29 cellular contexts compared by ENCODE assay signal in genomic region chr3:76943058-76943457, GRCh38.
DNase-seq lines count a peak whose midpoint lies in the region; ATAC-seq, FAIRE-seq and TF ChIP-seq lines count a peak whose summit lies in the region.
"Had no signal": no experiment of that assay in that cellular context is flagged by ENCODE, and none has a peak within 500 bp of the region (broad histone marks: within the 10 kb centered on the region; RNA-seq: fewer than 3 reads in every experiment).

No MANE protein-coding gene starts in this region.

- H2AFZ ChIP-seq in H1 (ENCODE audit: low read length): no peak overlapping the region
- H2AFZ ChIP-seq: parathyroid adenoma had no signal

- no peak overlapping the region for H3K56ac ChIP-seq in H1 (replicated peaks; ENCODE audit: insufficient read length, low read depth, low read length)

- intact Hi-C loops in esophagus muscularis mucosa (cut with DNase I): no loop called here

- ATAC-seq in GM21786 (IDR thresholded peaks at IDR 0.05; ENCODE audit: unreplicated experiment): no peak
- ATAC-seq: HCT116, Panc1 had no signal

- no peaks in the 10 kb centered on the region for H4K20me1 ChIP-seq in H1 (replicated peaks in 1 of 2; ENCODE audit: control insufficient read depth in 1 of 2, insufficient read depth in 2 of 2, low read length in 2 of 2)

- DNase-seq in cardiac muscle cell (ENCODE audit: low read depth in 1 of 2, low spot score in 1 of 2): peak in 1 of 2 donors; percentile 71
- DNase-seq in right atrium auricular region (ENCODE audit: low spot score): no peak
- peak in 1 of 2 experiments; percentile 21 for DNase-seq in H1 (ENCODE audit: low read depth in 1 of 2, low spot score in 2 of 2)
- DNase-seq in kidney tubule cell (ENCODE audit: low spot score): peak; percentile 71
- DNase-seq in NOMO-1 (lab: John Stamatoyannopoulos, UW; ENCODE audit: unreplicated experiment in 2 of 2): no peak
- DNase-seq in NCI-H146 treated with DMSO at 0.1 percent for 48 hours (lab: John Stamatoyannopoulos, UW; ENCODE audit: unreplicated experiment): no peak
- DNase-seq in esophagus muscularis mucosa (ENCODE audit: extremely low spot score): no peak
- DNase-seq: 8988T; activated CD4-positive, alpha-beta T cell treated with anti-CD3 and anti-CD28 coated beads, Interleukin-2, amount 50 U/mL, for 48 hours; activated CD8-positive, alpha-beta memory T cell treated with anti-CD3 and anti-CD28 coated beads, Interleukin-2, amount 50 U/mL, for 4 hours; anterior cingulate cortex; CD4-positive, alpha-beta T cell; cerebellar nuclear complex; DMS153; GF-D8; head of caudate nucleus; NCI-H146; NCI-H510A treated with DMSO at 0.1 percent for 48 hours; nephron progenitor cell; NK-92 treated with Interleukin-12 subunit alpha and Interleukin-12 subunit beta, amount 100 ng/mL, for 24 hours; SIG-M5; sigmoid colon; stimulated activated CD4-positive, alpha-beta T cell treated with anti-CD3 and anti-CD28 coated beads, Interleukin-15, amount 100 ng/mL, for 24 hours; stomach; tibial artery had no signal

- no peak overlapping the region for H3K9ac ChIP-seq in H1 (replicated peaks in 1 of 4; ENCODE audit: extremely low read depth in 1 of 4, low read depth in 3 of 4, low read length in 3 of 4)
- H3K9ac ChIP-seq: parathyroid adenoma had no signal

- H3K4me2 ChIP-seq in H1 (ENCODE audit: insufficient read depth in 1 of 2, low read depth in 2 of 2, low read length in 2 of 2): no peak overlapping the region; a peak in 1 of 4 replicates

- TF ChIP-seq CTCF in cardiac muscle cell (IDR thresholded peaks at IDR 0.05; ENCODE audit: low read depth, low read length) (no peak), right atrium auricular region (IDR thresholded peaks at IDR 0.05) (no peak), H1 (IDR thresholded peaks at IDR 0.05; ENCODE audit: control extremely low read depth in 1 of 3, insufficient read depth in 1 of 3, low read depth in 1 of 3, low read length in 3 of 3) (no peak), esophagus muscularis mucosa (IDR thresholded peaks at IDR 0.05) (no peak)

- H2BK20ac ChIP-seq in H1 (ENCODE audit: low read length): no peak overlapping the region

- H3K9me3 ChIP-seq in cardiac muscle cell (ENCODE audit: low read depth) (no peaks in the 10 kb centered on the region), right atrium auricular region (no peaks in the 10 kb centered on the region), H1 (ENCODE audit: insufficient read depth in 2 of 2, low read depth in 1 of 2, low read length in 1 of 2) (no peaks in the 10 kb centered on the region), esophagus muscularis mucosa (no peaks in the 10 kb centered on the region)
- H3K9me3 ChIP-seq: sigmoid colon, stomach, tibial artery had no signal

- CTCF ChIA-PET in H1 (lab: Charles Lee; ENCODE audit: partially characterized antibody): no interaction called here

- no peak overlapping the region for H2BK120ac ChIP-seq in H1 (replicated peaks; ENCODE audit: low read depth, low read length)

- H3K79me2 ChIP-seq in H1 (ENCODE audit: control insufficient read depth in 1 of 2, insufficient read depth in 2 of 2, low read length in 2 of 2): no peaks in the 10 kb centered on the region
- H3K79me2 ChIP-seq: parathyroid adenoma had no signal

- no peak overlapping the region for H4K5ac ChIP-seq in H1 (ENCODE audit: insufficient read length, low read depth, low read length)

- no peak for TF ChIP-seq RAD21 in H1 (IDR thresholded peaks at IDR 0.05 in 1 of 2, conservative IDR thresholded peaks at IDR 0.05 in 1 of 2; ENCODE audit: low read depth in 2 of 2, low read length in 2 of 2)

- POLR2A ChIA-PET in H1 (lab: Charles Lee; ENCODE audit: partially characterized antibody): no interaction called here

- H2BK5ac ChIP-seq in H1 (ENCODE audit: low read depth, low read length): no peak overlapping the region

- H4K91ac ChIP-seq in H1 (replicated peaks; ENCODE audit: insufficient read length, low read length): no peak overlapping the region

- no peaks in the 10 kb centered on the region for H3K79me1 ChIP-seq in H1 (ENCODE audit: low read depth, low read length)

- TF ChIP-seq POLR2A in H1 (IDR thresholded peaks at IDR 0.05; ENCODE audit: control extremely low read depth in 1 of 2, low read depth in 2 of 2, low read length in 2 of 2) (no peak), esophagus muscularis mucosa (IDR thresholded peaks at IDR 0.05; ENCODE audit: low read depth) (no peak)

- no peak overlapping the region for H2BK15ac ChIP-seq in H1 (ENCODE audit: low read length)

- H2BK12ac ChIP-seq in H1 (ENCODE audit: low read depth, low read length): no peak overlapping the region

- H3K4me1 ChIP-seq in cardiac muscle cell (ENCODE audit: low read depth): peaks cover 25% of the 10 kb centered on the region
- H3K4me1 ChIP-seq in right atrium auricular region: no peaks in the 10 kb centered on the region
- peaks cover 0 to 2% (median 0%) of the 10 kb centered on the region in 4 experiments; a peak in 2 of 7 replicates for H3K4me1 ChIP-seq in H1 (replicated peaks in 1 of 4; ENCODE audit: control insufficient read depth in 3 of 4, insufficient read depth in 4 of 4, low read length in 3 of 4)
- H3K4me1 ChIP-seq in esophagus muscularis mucosa: no peaks in the 10 kb centered on the region
- H3K4me1 ChIP-seq: parathyroid adenoma, sigmoid colon, stomach, tibial artery had no signal

- no peak overlapping the region for H4K8ac ChIP-seq in H1 (ENCODE audit: extremely low read depth, insufficient read depth, low read length)

- H3K23ac ChIP-seq in H1 (ENCODE audit: insufficient read length): no peak overlapping the region

- H3K4ac ChIP-seq in H1 (replicated peaks; ENCODE audit: insufficient read length, low read depth, low read length): no peak overlapping the region

- no peak for FAIRE-seq in H1 (lab: Jason Lieb, UNC)

- H2AK5ac ChIP-seq in H1 (ENCODE audit: low read depth, low read length): no peak overlapping the region

- H3K14ac ChIP-seq in H1 (ENCODE audit: insufficient read length): no peak overlapping the region

- H3K4me3 ChIP-seq in cardiac muscle cell (no peak overlapping the region), right atrium auricular region (no peak overlapping the region), H1 (ENCODE audit: extremely low read depth in 1 of 4, insufficient read depth in 2 of 4, low read depth in 3 of 4, low read length in 4 of 4) (no peak overlapping the region), esophagus muscularis mucosa (no peak overlapping the region)
- H3K4me3 ChIP-seq: sigmoid colon, stomach, tibial artery had no signal

- WGBS in H1 (ENCODE audit: extremely low coverage in 1 of 2, insufficient coverage in 1 of 2, insufficient read length in 1 of 2, insufficient replicate concordance in 2 of 2, low coverage in 1 of 2, low lambda C conversion rate in 2 of 2, missing lambda C conversion rate in 1 of 2), 2 experiments: 79% methylated on average over 3 of the region's 3 CpGs; no CpG with 5 or more reads in 1 of the 2 experiments
- 62% methylated on average over 3 of the region's 3 CpGs for WGBS in esophagus muscularis mucosa

- H3K27me3 ChIP-seq in cardiac muscle cell (no peaks in the 10 kb centered on the region), right atrium auricular region (no peaks in the 10 kb centered on the region), H1 (replicated peaks in 1 of 4; ENCODE audit: control insufficient read depth in 3 of 4, extremely low read depth in 1 of 4, insufficient read depth in 3 of 4, low read length in 3 of 4) (no peaks in the 10 kb centered on the region), esophagus muscularis mucosa (no peaks in the 10 kb centered on the region)
- H3K27me3 ChIP-seq: sigmoid colon, stomach, tibial artery had no signal

- no peak overlapping the region for H3K18ac ChIP-seq in H1 (ENCODE audit: extremely low read depth, low read length)

- H3K36me3 ChIP-seq in cardiac muscle cell: no peaks in the 10 kb centered on the region
- no peaks in the 10 kb centered on the region for H3K36me3 ChIP-seq in right atrium auricular region
- no peaks in the 10 kb centered on the region for H3K36me3 ChIP-seq in H1 (ENCODE audit: control insufficient read depth in 2 of 4, insufficient read depth in 4 of 4, low read length in 3 of 4)
- no peaks in the 10 kb centered on the region for H3K36me3 ChIP-seq in esophagus muscularis mucosa
- H3K36me3 ChIP-seq: sigmoid colon, stomach, tibial artery had no signal

- H3K27ac ChIP-seq in cardiac muscle cell: peak overlapping the region; percentile 81
- no peak overlapping the region for H3K27ac ChIP-seq in right atrium auricular region
- H3K27ac ChIP-seq in H1 (ENCODE audit: low read depth, low read length): no peak overlapping the region
- H3K27ac ChIP-seq in esophagus muscularis mucosa (replicated peaks in 1 of 4): no peak overlapping the region
- H3K27ac ChIP-seq: parathyroid adenoma, sigmoid colon, tibial artery had no signal

- no peaks in the 10 kb centered on the region for H3K23me2 ChIP-seq in H1 (ENCODE audit: low read depth, low read length)

- TF ChIP-seq EP300 in H1 (IDR thresholded peaks at IDR 0.05; ENCODE audit: borderline replicate concordance in 1 of 2, low read depth in 2 of 2, low read length in 2 of 2): no peak
- TF ChIP-seq EP300 in esophagus muscularis mucosa (IDR thresholded peaks at IDR 0.05): no peak

TF ChIP-seq in H1, 55 proteins besides CTCF, POLR2A, EP300 and RAD21:
- TF ChIP-seq JUN (IDR thresholded peaks at IDR 0.05; ENCODE audit: low read depth, low read length) (peak; percentile 50; the same call in 1 of the 2 replicates), TAF1 (IDR thresholded peaks at IDR 0.05; ENCODE audit: low read depth, low read length) (no peak), TEAD4 (IDR thresholded peaks at IDR 0.05; ENCODE audit: low read depth, low read length) (0 out of 2 replicates have a peak, but pooled peaks have one; percentile 46)
